Comparison of ENCODE assay signal across 8 cellular contexts in genomic region chr11:308037-308708, GRCh38. TPM values are rescaled to one million over a fixed set of nuclear protein-coding genes. Genes with fewer than 3 reads are reported as not detected.
DNase-seq lines count a peak whose midpoint lies in the region; ATAC-seq, FAIRE-seq and TF ChIP-seq lines count a peak whose summit lies in the region.
"Not testable (repeated sequence)": the region's sequence is repeated elsewhere in the genome, so short reads cannot be mapped to it uniquely, and the experiment has no call there.

No MANE protein-coding gene starts in this region.

- WGBS in esophagus muscularis mucosa, result 32% methylated on average over 3 of the region's 20 CpGs
- 0% methylated on average over 3 of the region's 20 CpGs for WGBS in right lobe of liver (ENCODE audit: insufficient coverage, low coverage, low lambda C conversion rate, missing lambda C conversion rate)
- WGBS in sigmoid colon, 2 donors, result 7 to 19% methylated on average over 19 to 20 of the region's 20 CpGs

- not testable (repeated sequence) for H3K27ac ChIP-seq in SU-DHL-6 (ENCODE audit: low read depth, low read length)
- H3K27ac ChIP-seq in esophagus muscularis mucosa (replicated peaks in 1 of 4) (peak overlapping the region; percentile 73 to 90 (median 80)), right lobe of liver (peak overlapping the region; percentile 89 to 95 (median 94)), sigmoid colon (peak overlapping the region; percentile 76 to 86 (median 80))

- not testable (repeated sequence) for H3F3A ChIP-seq in SU-DHL-6 (ENCODE audit: insufficient read depth)

- H2AFZ ChIP-seq in SU-DHL-6 (ENCODE audit: low read depth, low read length, severe bottlenecking), result peak overlapping the region; percentile 15

- not testable (repeated sequence) for H3K9me2 ChIP-seq in SU-DHL-6 (replicated peaks; ENCODE audit: insufficient read depth, low read length)

- not testable (repeated sequence) for H3K27me3 Mint-ChIP-seq in activated naive CD8-positive, alpha-beta T cell treated with anti-CD3 and anti-CD28 coated beads, Interleukin-2, amount 50 U/mL, for 24 hours

- intact Hi-C loops in esophagus muscularis mucosa (cut with DNase I), result not testable (repeated sequence)
- intact Hi-C loops in right lobe of liver (cut with DNase I), result loop anchor here in 1 of 2 donors (10.0 kb wide), 1 partner anchor 57 kb away; the partner anchor contains the start of gene B4GALNT4
- intact Hi-C loops in sigmoid colon (cut with DNase I), result loop anchor here (2.0 to 10.0 kb wide), 5 partner anchors 49 to 197 kb away; partner anchors contain the start of genes BET1L, PSMD13, RIC8A and RNH1

- peak overlapping the region; percentile 70 for H3K4me3 ChIP-seq in MG63
- H3K4me3 ChIP-seq in SU-DHL-6 (ENCODE audit: insufficient read depth, low read length, poor library complexity, severe bottlenecking), result not testable (repeated sequence)
- H3K4me3 ChIP-seq in esophagus muscularis mucosa, result peak overlapping the region; percentile 48 to 64 (median 53)
- H3K4me3 ChIP-seq in right lobe of liver, result peak overlapping the region; percentile 51 to 65 (median 51)
- H3K4me3 ChIP-seq in sigmoid colon, result peak overlapping the region; percentile 35 to 55 (median 42)

- TF ChIP-seq EP300 in esophagus muscularis mucosa (IDR thresholded peaks at IDR 0.05) (peak; percentile 47), sigmoid colon (IDR thresholded peaks at IDR 0.05) (peak in 1 of 4 donors; percentile 41)

- ATAC-seq in activated naive CD8-positive, alpha-beta T cell treated with anti-CD3 and anti-CD28 coated beads, Interleukin-2, amount 50 U/mL, for 24 hours, result peak; percentile 37
- peak; percentile 53 to 70 (median 64) for ATAC-seq in right lobe of liver

- peak; percentile 38; the same call in 1 of the 2 replicates for TF ChIP-seq POLR2A in GM12891 (IDR thresholded peaks at IDR 0.05; ENCODE audit: low read depth, low read length)
- peak; percentile 44 for TF ChIP-seq POLR2A in esophagus muscularis mucosa (IDR thresholded peaks at IDR 0.05; ENCODE audit: low read depth)
- TF ChIP-seq POLR2A in right lobe of liver (IDR thresholded peaks at IDR 0.05), result peak; percentile 94
- peak; percentile 49 to 63 for TF ChIP-seq POLR2A in sigmoid colon (IDR thresholded peaks at IDR 0.05)

- in situ Hi-C loops in ACHN (cut with HindIII; ENCODE audit: low pct_ligation_motif_present, low pct_unique_long_range_greater_than_20kb, low sequenced_read_pairs), result not testable (repeated sequence)

- H3K36me3 Mint-ChIP-seq in activated naive CD8-positive, alpha-beta T cell treated with anti-CD3 and anti-CD28 coated beads, Interleukin-2, amount 50 U/mL, for 24 hours (ENCODE audit: low read depth), result not testable (repeated sequence)

- peak; percentile 94 for FAIRE-seq in GM12891 (lab: Jason Lieb, UNC)

- peak overlapping the region; percentile 90 for H3K27ac Mint-ChIP-seq in activated naive CD8-positive, alpha-beta T cell treated with anti-CD3 and anti-CD28 coated beads, Interleukin-2, amount 50 U/mL, for 24 hours

- H3K4me3 Mint-ChIP-seq in activated naive CD8-positive, alpha-beta T cell treated with anti-CD3 and anti-CD28 coated beads, Interleukin-2, amount 50 U/mL, for 24 hours, result peak overlapping the region; percentile 90

- H3K79me2 ChIP-seq in SU-DHL-6 (ENCODE audit: insufficient read depth, low read length), result not testable (repeated sequence)

- peak overlapping the region; percentile 15; the same call in 1 of the 2 replicates for H3K9ac ChIP-seq in SU-DHL-6 (ENCODE audit: low read length)

- H3K36me3 ChIP-seq in MG63; SU-DHL-6 (ENCODE audit: low read length); esophagus muscularis mucosa; right lobe of liver; sigmoid colon: not testable (repeated sequence)

- peaks cover 44% of the 10 kb centered on the region for H3K4me1 Mint-ChIP-seq in activated naive CD8-positive, alpha-beta T cell treated with anti-CD3 and anti-CD28 coated beads, Interleukin-2, amount 50 U/mL, for 24 hours

- H3K9me3 ChIP-seq in MG63; SU-DHL-6 (ENCODE audit: insufficient read depth, low read length); esophagus muscularis mucosa; right lobe of liver; sigmoid colon: not testable (repeated sequence)

- DNase-seq in ACHN (peak; percentile 58), MG63 (peak; percentile 64), esophagus muscularis mucosa (ENCODE audit: extremely low spot score) (peak; percentile 96), right lobe of liver (peak; percentile 84 to 86 (median 84)), sigmoid colon (peak; percentile 93)
- not testable (repeated sequence) for DNase-seq in GM12891 (ENCODE audit: insufficient read length, low spot score)
- peak; percentile 70 for DNase-seq in activated naive CD8-positive, alpha-beta T cell treated with anti-CD3 and anti-CD28 coated beads, Interleukin-2, amount 50 U/mL, for 24 hours

- not testable (repeated sequence) for H4K20me1 ChIP-seq in SU-DHL-6 (ENCODE audit: low read depth, low read length)

- peak overlapping the region; percentile 34 for H3K4me2 ChIP-seq in SU-DHL-6 (ENCODE audit: low read depth, low read length, poor library complexity, severe bottlenecking)

- H3K4me1 ChIP-seq in esophagus muscularis mucosa (peaks cover 29 to 61% (median 50%) of the 10 kb centered on the region in 4 donors), right lobe of liver (peaks cover 0 to 31% (median 12%) of the 10 kb centered on the region in 4 donors), sigmoid colon (peaks cover 0 to 59% (median 25%) of the 10 kb centered on the region in 4 donors)

- TF ChIP-seq CTCF in SU-DHL-6 (IDR thresholded peaks at IDR 0.05; ENCODE audit: insufficient read depth, low read length, poor library complexity, severe bottlenecking); sigmoid colon (IDR thresholded peaks at IDR 0.05): not testable (repeated sequence)
- peak in 1 of 3 experiments; percentile 4 for TF ChIP-seq CTCF in esophagus muscularis mucosa (IDR thresholded peaks at IDR 0.05)
- peak in 2 of 4 donors; percentile 7 to 15 for TF ChIP-seq CTCF in right lobe of liver (IDR thresholded peaks at IDR 0.05)

- not testable (repeated sequence) for H3K9me3 Mint-ChIP-seq in activated naive CD8-positive, alpha-beta T cell treated with anti-CD3 and anti-CD28 coated beads, Interleukin-2, amount 50 U/mL, for 24 hours

- not testable (repeated sequence) for H3K27me3 ChIP-seq in MG63; SU-DHL-6 (ENCODE audit: low read length); esophagus muscularis mucosa; right lobe of liver; sigmoid colon

RNA-seq across cellular contexts. Expression of gene IFITM2, which starts 0.6 kb away (rescaled TPM):
- 486 TPM for polyA plus RNA-seq in GM12891 (2012; ENCODE audit: low read depth, missing spikeins)
- 35.8 and 50.4 TPM in 2 replicates for total RNA-seq in MG63 (2014; rRNA removed; shearing (Covaris generic); ENCODE audit: low replicate concordance)
- total RNA-seq in esophagus muscularis mucosa, result 100 to 1,000 TPM in 3 of 4 donors, 10 to 100 TPM in 1; 92.2 to 235 (median 194) TPM
- 100 to 1,000 TPM; 157 to 624 (median 390) TPM for total RNA-seq in right lobe of liver
- total RNA-seq in sigmoid colon, result 100 to 1,000 TPM in 3 of 4 donors, 10 to 100 TPM in 1; 79.8 to 187 (median 141) TPM
- 100 to 1,000 TPM in 2 of 3 donors, 10 to 100 TPM in 1; 73.3 to 461 (median 164) TPM for polyA plus RNA-seq in sigmoid colon

RNA-seq across cellular contexts. Expression of gene IFITM1, which starts 5.7 kb away (rescaled TPM):
- polyA plus RNA-seq in GM12891 (2012; ENCODE audit: low read depth, missing spikeins), result 413 TPM
- total RNA-seq in MG63 (2014; rRNA removed; shearing (Covaris generic); ENCODE audit: low replicate concordance), result 26.5 and 62.6 TPM in 2 replicates
- total RNA-seq in esophagus muscularis mucosa (100 to 1,000 TPM in 3 of 4 donors, 10 to 100 TPM in 1; 60.6 to 197 (median 171) TPM), right lobe of liver (100 to 1,000 TPM in 2 of 6 experiments, 10 to 100 TPM in 4; 15.7 to 159 (median 72.5) TPM), sigmoid colon (10 to 100 TPM; 82.4 to 94.2 (median 92.6) TPM)
- polyA plus RNA-seq in sigmoid colon, result 100 to 1,000 TPM in 1 of 3 donors, 10 to 100 TPM in 2; 41.2 to 580 (median 58.9) TPM

RNA-seq across cellular contexts. Expression of gene IFITM5, which starts 8.8 kb away (rescaled TPM):
- not detected for polyA plus RNA-seq in GM12891 (2012; ENCODE audit: low read depth, missing spikeins)
- total RNA-seq in MG63 (2014; rRNA removed; shearing (Covaris generic); ENCODE audit: low replicate concordance), result not detected in 2 replicates
- not detected for total RNA-seq in esophagus muscularis mucosa
- not detected for total RNA-seq in right lobe of liver
- not detected for total RNA-seq in sigmoid colon
- not detected for polyA plus RNA-seq in sigmoid colon

RNA-seq across cellular contexts. Expression of gene IFITM3, which starts 12.5 kb away (rescaled TPM):
- polyA plus RNA-seq in GM12891 (2012; ENCODE audit: low read depth, missing spikeins), result 18.7 TPM
- 62.7 and 85.0 TPM in 2 replicates for total RNA-seq in MG63 (2014; rRNA removed; shearing (Covaris generic); ENCODE audit: low replicate concordance)
- total RNA-seq in esophagus muscularis mucosa (100 to 1,000 TPM; 290 to 513 (median 410) TPM), right lobe of liver (1,000 to 10,000 TPM in 1 of 6 experiments, 100 to 1,000 TPM in 5; 445 to 1,124 (median 694) TPM), sigmoid colon (100 to 1,000 TPM; 278 to 463 (median 291) TPM)
- 1,000 to 10,000 TPM in 1 of 3 donors, 100 to 1,000 TPM in 2; 116 to 1,104 (median 383) TPM for polyA plus RNA-seq in sigmoid colon

RNA-seq across cellular contexts. Expression of gene PGGHG, which starts 19.2 kb away (rescaled TPM):
- polyA plus RNA-seq in GM12891 (2012; ENCODE audit: low read depth, missing spikeins), result 19.3 TPM
- 1.9 and 6.2 TPM in 2 replicates for total RNA-seq in MG63 (2014; rRNA removed; shearing (Covaris generic); ENCODE audit: low replicate concordance)
- total RNA-seq in esophagus muscularis mucosa (10 to 100 TPM; 13.3 to 23.7 (median 18.8) TPM), right lobe of liver (100 to 1,000 TPM in 1 of 6 experiments, 10 to 100 TPM in 4, 1 to 10 TPM in 1; 7.7 to 110 (median 13.8) TPM), sigmoid colon (10 to 100 TPM; 11.4 to 15.3 (median 13.6) TPM)
- 10 to 100 TPM in 1 of 3 donors, 1 to 10 TPM in 2; 1.6 to 68.0 (median 3.6) TPM for polyA plus RNA-seq in sigmoid colon

Comparison
In these comparisons a context has a peak if more than half of its experiments do, and no peak if none do; other contexts are left out.
1. POLR2A ChIP-seq: peak in every context shown above with its lines; median percentile 94 in right lobe of liver; 56 in sigmoid colon; 44 in esophagus muscularis mucosa; 38 in GM12891.